In genomic region chrX:13033193-13033592, GRCh38 we compare ENCODE assay signal across 24 cellular contexts. TPM values are rescaled to one million over a fixed set of nuclear protein-coding genes. Genes with fewer than 3 reads are reported as not detected.
"Had no signal": no experiment of that assay in that cellular context is flagged by ENCODE, and none has a peak within 500 bp of the region (broad histone marks: within the 10 kb centered on the region; RNA-seq: fewer than 3 reads in every experiment).

No MANE protein-coding gene starts in this region.

- H3K4me3 Mint-ChIP-seq: immature natural killer cell; naive B cell; nephron progenitor cell; stimulated activated effector memory CD8-positive, alpha-beta T cell treated with anti-CD3 and anti-CD28 coated beads, Interleukin-12 subunit alpha, Interleukin-12 subunit beta, amount 100 ng/mL, for 72 hours had no signal

- DNase-seq: effector memory CD4-positive, alpha-beta T cell; foreskin keratinocyte; immature natural killer cell; kidney; left cardiac atrium; left ventricle myocardium superior; mesenchymal stem cell; midbrain; naive B cell; nephron progenitor cell; posterior cingulate gyrus; stimulated activated CD4-positive, alpha-beta T cell treated with anti-CD3 and anti-CD28 coated beads, Interleukin-4, amount 100 ng/mL, for 1 hour; stimulated activated CD8-positive, alpha-beta memory T cell treated with anti-CD3 and anti-CD28 coated beads, Interleukin-4, amount 100 ng/mL, for 48 hours; stimulated activated naive CD8-positive, alpha-beta T cell treated with anti-CD3 and anti-CD28 coated beads, Interleukin-15, Interleukin-2, amounts not matched to agents 100 U/mL and 50 U/mL, for 24 hours; tibial artery; upper lobe of left lung; uterus had no signal

- ATAC-seq: esophagus mucosa; foreskin keratinocyte; left cardiac atrium; left ventricle myocardium superior; stimulated activated effector memory CD8-positive, alpha-beta T cell treated with anti-CD3 and anti-CD28 coated beads, Interleukin-12 subunit alpha, Interleukin-12 subunit beta, amount 100 ng/mL, for 72 hours; stimulated activated naive CD8-positive, alpha-beta T cell treated with anti-CD3 and anti-CD28 coated beads, Interleukin-15, Interleukin-2, amounts not matched to agents 100 U/mL and 50 U/mL, for 24 hours had no signal

- H3K4me3 ChIP-seq: lung, right atrium auricular region, smooth muscle cell, tibial artery, upper lobe of left lung, uterus had no signal

- H3K27ac Mint-ChIP-seq: immature natural killer cell; nephron progenitor cell; stimulated activated effector memory CD8-positive, alpha-beta T cell treated with anti-CD3 and anti-CD28 coated beads, Interleukin-12 subunit alpha, Interleukin-12 subunit beta, amount 100 ng/mL, for 72 hours had no signal

- H3K9me3 Mint-ChIP-seq: stimulated activated effector memory CD8-positive, alpha-beta T cell treated with anti-CD3 and anti-CD28 coated beads, Interleukin-12 subunit alpha, Interleukin-12 subunit beta, amount 100 ng/mL, for 72 hours had no signal

- H3K36me3 Mint-ChIP-seq: immature natural killer cell; naive B cell; stimulated activated effector memory CD8-positive, alpha-beta T cell treated with anti-CD3 and anti-CD28 coated beads, Interleukin-12 subunit alpha, Interleukin-12 subunit beta, amount 100 ng/mL, for 72 hours had no signal

RNA-seq across cellular contexts. Expression of gene FAM9C, which starts 11.2 kb away (rescaled TPM):
- total RNA-seq: esophagus mucosa, foreskin keratinocyte, kidney, left cardiac atrium, osteocyte, pulmonary artery endothelial cell, right atrium auricular region, smooth muscle cell had no signal
